In the genomic region with DNA sequence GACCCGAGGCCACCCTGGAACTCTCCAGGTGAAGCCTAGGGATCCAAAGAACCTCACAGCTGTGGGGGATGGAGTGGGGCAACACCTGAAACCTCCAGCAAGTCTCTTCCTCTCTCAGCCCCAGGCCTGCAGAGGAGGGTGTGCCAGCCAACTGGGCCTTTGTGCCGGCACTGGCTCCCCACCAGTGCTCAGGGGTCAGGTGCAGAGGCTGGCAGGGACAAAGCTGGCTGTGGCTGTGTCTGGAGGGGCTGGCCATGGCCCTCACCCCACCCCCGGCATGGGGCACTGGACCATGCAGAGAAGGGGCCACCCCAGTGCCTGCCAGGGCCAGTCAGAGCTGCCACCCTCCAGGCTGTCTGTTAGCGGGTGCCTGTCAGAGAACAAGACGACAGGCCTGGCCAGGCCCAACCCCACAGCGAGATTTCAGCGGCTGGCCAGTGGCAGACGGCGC, we compare ENCODE assay signal across 18 cellular contexts. TPM values are rescaled to one million over a fixed set of nuclear protein-coding genes. Genes with fewer than 3 reads are reported as not detected.
DNase-seq lines count a peak whose midpoint lies in the region; ATAC-seq and TF ChIP-seq lines count a peak whose summit lies in the region.
"Had no signal": no experiment of that assay in that cellular context is flagged by ENCODE, and none has a peak within 500 bp of the region (broad histone marks: within the 10 kb centered on the region; RNA-seq: fewer than 3 reads in every experiment).

No MANE protein-coding gene starts in this region.

- WGBS in body of pancreas, 2 donors, result 65% methylated on average over 4 to 9 of the region's 9 CpGs
- no CpG with 5 or more reads among the region's 9 CpGs for WGBS in trophoblast cell (ENCODE audit: extremely low coverage, insufficient coverage, insufficient read length)

- no peak overlapping the region for H3K27ac ChIP-seq in GM23338 (ENCODE audit: low read depth)
- H3K27ac ChIP-seq in body of pancreas, result peak overlapping the region in 3 of 4 donors; percentile 65 to 95 (median 94)
- H3K27ac ChIP-seq in trophoblast cell (ENCODE audit: low read depth, low read length), result no peak overlapping the region
- H3K27ac ChIP-seq: neural progenitor cell had no signal

- H3K9me3 ChIP-seq in body of pancreas, result no peaks in the 10 kb centered on the region
- H3K9me3 ChIP-seq in iPS-15b (ENCODE audit: control insufficient read depth, insufficient read depth, low read length), result no peaks in the 10 kb centered on the region
- H3K9me3 ChIP-seq in trophoblast cell (ENCODE audit: insufficient read depth, low read depth, low read length), result no peaks in the 10 kb centered on the region
- H3K9me3 ChIP-seq: HAP-1, Peyer's patch had no signal

- H2BK12ac ChIP-seq in trophoblast cell (ENCODE audit: low read length), result no peak overlapping the region

- no peaks in the 10 kb centered on the region for H3K9me2 ChIP-seq in GM23338 (ENCODE audit: insufficient read depth)

- H3K4me2 ChIP-seq in GM23338 (peak overlapping the region; percentile 97; the same call in 1 of the 2 replicates), trophoblast cell (ENCODE audit: low read length) (no peak overlapping the region)
- H3K4me2 ChIP-seq: neural progenitor cell had no signal

- H2BK120ac ChIP-seq in trophoblast cell (ENCODE audit: insufficient read depth, low read length, poor library complexity), result peak overlapping the region; percentile 13

- no peak overlapping the region for H2BK5ac ChIP-seq in trophoblast cell (ENCODE audit: low read depth, low read length, poor library complexity)

- peaks cover 35% of the 10 kb centered on the region for H3K79me1 ChIP-seq in trophoblast cell (ENCODE audit: low read length)

- peak overlapping the region; percentile 76 for H3K9ac ChIP-seq in iPS-15b (ENCODE audit: low read depth, low read length)
- no peak overlapping the region for H3K9ac ChIP-seq in trophoblast cell (ENCODE audit: low read length)
- H3K9ac ChIP-seq: neural progenitor cell had no signal

- H3K23ac ChIP-seq in trophoblast cell (ENCODE audit: low read length), result no peak overlapping the region

- H3K27me3 ChIP-seq in GM23338 (ENCODE audit: insufficient read depth) (no peaks in the 10 kb centered on the region), body of pancreas (no peaks in the 10 kb centered on the region), iPS-15b (ENCODE audit: control insufficient read depth, insufficient read depth, low read length) (no peaks in the 10 kb centered on the region), trophoblast cell (ENCODE audit: insufficient read depth, low read length) (no peaks in the 10 kb centered on the region)

- no peak overlapping the region for H4K12ac ChIP-seq in trophoblast cell (ENCODE audit: low read depth, low read length)

- peaks cover 54% of the 10 kb centered on the region for H4K20me1 ChIP-seq in GM23338 (replicated peaks; ENCODE audit: insufficient read depth)

- intact Hi-C loops in body of pancreas (cut with DNase I) (no loop called here), natural killer cell (cut with micrococcal nuclease) (no loop called here)

- H3K79me2 ChIP-seq in GM23338 (replicated peaks; ENCODE audit: insufficient read depth), result peaks cover 79% of the 10 kb centered on the region
- H3K79me2 ChIP-seq in trophoblast cell (ENCODE audit: control insufficient read depth, insufficient read depth, low read length, poor library complexity), result peaks cover 37% of the 10 kb centered on the region

- H3K9me3 Mint-ChIP-seq in GM23338 (no peaks in the 10 kb centered on the region; the same call in 2 of the 3 replicates), natural killer cell (no peaks in the 10 kb centered on the region)
- H3K9me3 Mint-ChIP-seq: memory B cell; stimulated activated effector memory CD8-positive, alpha-beta T cell treated with anti-CD3 and anti-CD28 coated beads, Interleukin-12 subunit alpha, Interleukin-12 subunit beta, amount 100 ng/mL, for 72 hours had no signal

- H2AFZ ChIP-seq in GM23338, result no peak overlapping the region
- no peak overlapping the region for H2AFZ ChIP-seq in trophoblast cell (ENCODE audit: insufficient read depth, low read length, poor library complexity)
- H2AFZ ChIP-seq: neural progenitor cell had no signal

- ATAC-seq in GM23338 (no peak), body of pancreas (no peak), natural killer cell (no peak), GM18505 (IDR thresholded peaks at IDR 0.05; ENCODE audit: unreplicated experiment) (no peak)
- ATAC-seq: stimulated activated effector memory CD8-positive, alpha-beta T cell treated with anti-CD3 and anti-CD28 coated beads, Interleukin-12 subunit alpha, Interleukin-12 subunit beta, amount 100 ng/mL, for 72 hours had no signal

- peak overlapping the region; percentile 86; the same call in 1 of the 2 replicates for H3K4me3 ChIP-seq in GM23338
- H3K4me3 ChIP-seq in body of pancreas, result no peak overlapping the region
- no peak overlapping the region for H3K4me3 ChIP-seq in iPS-15b (ENCODE audit: low read depth, low read length)
- H3K4me3 ChIP-seq in trophoblast cell (ENCODE audit: low read depth, low read length), result no peak overlapping the region
- H3K4me3 ChIP-seq: HAP-1, neural progenitor cell, Peyer's patch had no signal

- DNase-seq in GM23338 (ENCODE audit: low spot score) (no peak), body of pancreas (peak in 1 of 4 donors; percentile 9), trophoblast cell (no peak), natural killer cell (no peak), kidney glomerular epithelial cell (lab: John Stamatoyannopoulos, UW) (no peak), A172 (ENCODE audit: low spot score) (no peak)
- DNase-seq: activated CD4-positive, CD25-positive, alpha-beta regulatory T cell; activated gamma-delta T cell; IMR-90; NCI-H1092; NCI-H2107; Peyer's patch had no signal

- H2AK5ac ChIP-seq in trophoblast cell (ENCODE audit: low read length), result peak overlapping the region; percentile 47

- H3K4me3 Mint-ChIP-seq in GM23338, result peak overlapping the region; percentile 76; the same call in 2 of the 3 replicates
- H3K4me3 Mint-ChIP-seq in natural killer cell, result no peak overlapping the region
- H3K4me3 Mint-ChIP-seq: memory B cell; stimulated activated effector memory CD8-positive, alpha-beta T cell treated with anti-CD3 and anti-CD28 coated beads, Interleukin-12 subunit alpha, Interleukin-12 subunit beta, amount 100 ng/mL, for 72 hours had no signal

- no peak for TF ChIP-seq CTCF in GM23338 (conservative IDR thresholded peaks at IDR 0.05; ENCODE audit: low read depth in 2 of 2)
- no peak for TF ChIP-seq CTCF in body of pancreas (IDR thresholded peaks at IDR 0.05)
- TF ChIP-seq CTCF in natural killer cell (IDR thresholded peaks at IDR 0.05), result no peak

- peak overlapping the region; percentile 43 for H3K18ac ChIP-seq in trophoblast cell (ENCODE audit: low read length)

- H3K36me3 ChIP-seq in GM23338 (ENCODE audit: insufficient read depth) (no peaks in the 10 kb centered on the region; the same call in 1 of the 2 replicates), body of pancreas (replicated peaks in 1 of 2; ENCODE audit: insufficient read depth in 1 of 2, low read depth in 2 of 2) (no peaks in the 10 kb centered on the region), iPS-15b (ENCODE audit: control insufficient read depth, insufficient read depth, low read length) (peaks cover 17% of the 10 kb centered on the region), trophoblast cell (ENCODE audit: control insufficient read depth in 1 of 2, insufficient read depth in 2 of 2, low read length in 2 of 2) (peaks cover 22 to 25% of the 10 kb centered on the region in 2 experiments)
- H3K36me3 ChIP-seq: neural progenitor cell, Peyer's patch had no signal

- peak overlapping the region; percentile 21 for H4K91ac ChIP-seq in trophoblast cell (ENCODE audit: low read depth, low read length)

- H3K4me1 Mint-ChIP-seq in GM23338, result peaks cover 74% of the 10 kb centered on the region
- peaks cover 10 to 14% of the 10 kb centered on the region in 2 donors for H3K4me1 Mint-ChIP-seq in natural killer cell

- peaks cover 24% of the 10 kb centered on the region for H3K27me3 Mint-ChIP-seq in GM23338 (ENCODE audit: insufficient read depth, low read depth, poor library complexity)
- H3K27me3 Mint-ChIP-seq in natural killer cell (ENCODE audit: low read depth in 2 of 2), result peaks cover 22 to 29% of the 10 kb centered on the region in 2 donors

- peak overlapping the region; percentile 50 for H3K4ac ChIP-seq in trophoblast cell (ENCODE audit: low read depth, low read length)

- H4K8ac ChIP-seq in trophoblast cell (ENCODE audit: low read depth, low read length), result peak overlapping the region; percentile 8

- peaks cover 25% of the 10 kb centered on the region for H3F3A ChIP-seq in GM23338 (replicated peaks; ENCODE audit: low read depth)

- H3K4me1 ChIP-seq in GM23338 (ENCODE audit: insufficient read depth), result peaks cover 53% of the 10 kb centered on the region
- peaks cover 68% of the 10 kb centered on the region for H3K4me1 ChIP-seq in body of pancreas
- H3K4me1 ChIP-seq in iPS-15b (ENCODE audit: control insufficient read depth, insufficient read depth, low read length), result peaks cover 23% of the 10 kb centered on the region
- H3K4me1 ChIP-seq in trophoblast cell (ENCODE audit: control insufficient read depth in 1 of 2, insufficient read depth in 2 of 2, low read length in 2 of 2), result peaks cover 39 to 52% of the 10 kb centered on the region in 2 experiments

- H3K27ac Mint-ChIP-seq in GM23338 (peak overlapping the region; percentile 93), natural killer cell (no peak overlapping the region)
- H3K27ac Mint-ChIP-seq: memory B cell; neural progenitor cell; stimulated activated effector memory CD8-positive, alpha-beta T cell treated with anti-CD3 and anti-CD28 coated beads, Interleukin-12 subunit alpha, Interleukin-12 subunit beta, amount 100 ng/mL, for 72 hours had no signal

- H3K36me3 Mint-ChIP-seq in GM23338 (ENCODE audit: low read depth) (peaks cover 26% of the 10 kb centered on the region; the same call in 2 of the 3 replicates), natural killer cell (no peaks in the 10 kb centered on the region)
- H3K36me3 Mint-ChIP-seq: memory B cell; neural progenitor cell; stimulated activated effector memory CD8-positive, alpha-beta T cell treated with anti-CD3 and anti-CD28 coated beads, Interleukin-12 subunit alpha, Interleukin-12 subunit beta, amount 100 ng/mL, for 72 hours had no signal

- TF ChIP-seq POLR2A in body of pancreas (IDR thresholded peaks at IDR 0.05) (no peak), GM18505 (IDR thresholded peaks at IDR 0.05; ENCODE audit: borderline replicate concordance, extremely low read depth, insufficient read depth, insufficient read length) (no peak)

- peak overlapping the region; percentile 30 for H3K14ac ChIP-seq in trophoblast cell (ENCODE audit: low read length)

TF ChIP-seq in GM23338, 12 proteins besides CTCF, POLR2A, EP300 and RAD21 (continues in another document):
- TF ChIP-seq EZH2 (IDR thresholded peaks at IDR 0.05; ENCODE audit: low read depth, unreplicated experiment) (no peak), EZH2phosphoT487 (IDR thresholded peaks at IDR 0.05; ENCODE audit: unreplicated experiment) (no peak), CREB1 (CRISPR knock-in tag; IDR thresholded peaks at IDR 0.05; ENCODE audit: low read depth) (no peak)

RNA-seq across cellular contexts. Expression of a gene that starts 3.9 kb away (rescaled TPM):
- 287 and 430 TPM in 2 replicates for total RNA-seq in GM23338 (2014; rRNA removed; shearing (Covaris generic))
- polyA plus RNA-seq in GM23338 (2016; fragmentation: Nextera tagmentation; extraction: Ambion mirVana), result 38.4 and 45.1 TPM in 2 replicates
- total RNA-seq in body of pancreas (100 to 1,000 TPM; 108 to 284 TPM), natural killer cell (10 to 100 TPM; 12.3 to 22.3 (median 12.7) TPM)
- polyA plus RNA-seq in trophoblast cell (2013), result 174 and 188 TPM in 2 replicates
- total RNA-seq in A172 (2014; rRNA removed; shearing (Covaris generic)), result 72.9 and 115 TPM in 2 replicates

Comparison
In these comparisons a context has a peak if more than half of its experiments do, and no peak if none do; other contexts are left out.
1. H3K27ac ChIP-seq: peak in body of pancreas (3 of 4); none in GM23338 (single experiment) and trophoblast cell (single experiment).